Comparison of ENCODE assay signal across 30 cellular contexts in genomic region chr14:42893183-42893582, GRCh38.
"Had no signal": no experiment of that assay in that cellular context is flagged by ENCODE, and none has a peak within 500 bp of the region (broad histone marks: within the 10 kb centered on the region; RNA-seq: fewer than 3 reads in every experiment).

No MANE protein-coding gene starts in this region.

- H3K9ac ChIP-seq: neural progenitor cell had no signal

- H3K27ac Mint-ChIP-seq: naive B cell; natural killer cell; nephron; neural progenitor cell; stimulated activated memory B cell treated with anti-CD40 and anti-IgM and Interleukin-4, amounts not matched to agents 10 μg/mL and 1 μg/mL and 100 μg/mL, for 72 hours; stimulated activated naive CD8-positive, alpha-beta T cell treated with anti-CD3 and anti-CD28 coated beads, Interleukin-15, amount 100 ng/mL, for 72 hours; type B pancreatic cell had no signal

- DNase-seq: naive B cell; natural killer cell; occipital lobe; ovary; retina; spleen; stimulated activated CD4-positive, alpha-beta T cell treated with anti-CD3 and anti-CD28 coated beads, Interleukin-12 subunit alpha, Interleukin-12 subunit beta, amount 100 ng/mL, for 4 hours; stimulated activated CD4-positive, alpha-beta T cell treated with anti-CD3 and anti-CD28 coated beads, Interleukin-1b, Interleukin-23, amount 100 ng/mL, for 48 hours; stimulated activated CD4-positive, alpha-beta T cell treated with anti-CD3 and anti-CD28 coated beads, Interleukin-4, amount 100 ng/mL, for 1 hour; stimulated activated CD4-positive, alpha-beta T cell treated with anti-CD3 and anti-CD28 coated beads, Interleukin-4, amount 100 ng/mL, for 4 hours; stimulated activated CD8-positive, alpha-beta memory T cell treated with anti-CD3 and anti-CD28 coated beads, Interleukin-4, amount 100 ng/mL, for 48 hours; stimulated activated naive CD4-positive, alpha-beta T cell; stimulated activated naive CD8-positive, alpha-beta T cell treated with anti-CD3 and anti-CD28 coated beads, Interleukin-15, amount 100 ng/mL, for 72 hours; stimulated activated naive CD8-positive, alpha-beta T cell treated with anti-CD3 and anti-CD28 coated beads, Interleukin-15, Interleukin-2, amounts not matched to agents 100 U/mL and 50 U/mL, for 24 hours; substantia nigra; testis; tibial artery; transverse colon; upper lobe of right lung; uterus had no signal

- H3K9me3 Mint-ChIP-seq: neural progenitor cell, type B pancreatic cell had no signal

- H3K36me3 ChIP-seq: neural progenitor cell, ovary, prostate gland, right atrium auricular region, spleen, suprapubic skin, tibial artery, transverse colon, upper lobe of right lung, uterus had no signal

- H3K27me3 Mint-ChIP-seq: naive B cell; stimulated activated memory B cell treated with anti-CD40 and anti-IgM and Interleukin-4, amounts not matched to agents 10 μg/mL and 1 μg/mL and 100 μg/mL, for 72 hours; stimulated activated naive CD8-positive, alpha-beta T cell treated with anti-CD3 and anti-CD28 coated beads, Interleukin-15, amount 100 ng/mL, for 72 hours; type B pancreatic cell had no signal

- H3K36me3 Mint-ChIP-seq: naive B cell; natural killer cell; neural progenitor cell; stimulated activated memory B cell treated with anti-CD40 and anti-IgM and Interleukin-4, amounts not matched to agents 10 μg/mL and 1 μg/mL and 100 μg/mL, for 72 hours; type B pancreatic cell had no signal

- H3K4me3 ChIP-seq: neural progenitor cell, ovary, prostate gland, right atrium auricular region, skin epidermis, smooth muscle cell, spleen, suprapubic skin, testis, tibial artery, transverse colon, upper lobe of right lung, uterus had no signal

- H3K27ac ChIP-seq: neural progenitor cell, ovary, prostate gland, right atrium auricular region, skin epidermis, spleen, suprapubic skin, testis, tibial artery, transverse colon, upper lobe of right lung, uterus had no signal

- H3K27me3 ChIP-seq: neural progenitor cell, right atrium auricular region, spleen, suprapubic skin, testis, tibial artery, transverse colon, upper lobe of right lung, uterus had no signal

- ATAC-seq: natural killer cell; sciatic nerve; stimulated activated memory B cell treated with anti-CD40 and anti-IgM and Interleukin-4, amounts not matched to agents 10 μg/mL and 1 μg/mL and 100 μg/mL, for 72 hours; stimulated activated naive CD8-positive, alpha-beta T cell treated with anti-CD3 and anti-CD28 coated beads, Interleukin-15, amount 100 ng/mL, for 72 hours; stimulated activated naive CD8-positive, alpha-beta T cell treated with anti-CD3 and anti-CD28 coated beads, Interleukin-15, Interleukin-2, amounts not matched to agents 100 U/mL and 50 U/mL, for 24 hours; upper lobe of right lung had no signal

- H3K4me3 Mint-ChIP-seq: naive B cell; natural killer cell; nephron; neural progenitor cell; stimulated activated memory B cell treated with anti-CD40 and anti-IgM and Interleukin-4, amounts not matched to agents 10 μg/mL and 1 μg/mL and 100 μg/mL, for 72 hours; stimulated activated naive CD8-positive, alpha-beta T cell treated with anti-CD3 and anti-CD28 coated beads, Interleukin-15, amount 100 ng/mL, for 72 hours; type B pancreatic cell had no signal

- H3K4me2 ChIP-seq: neural progenitor cell, smooth muscle cell had no signal

- H3K4me1 Mint-ChIP-seq: naive B cell; natural killer cell; nephron; neural progenitor cell; stimulated activated memory B cell treated with anti-CD40 and anti-IgM and Interleukin-4, amounts not matched to agents 10 μg/mL and 1 μg/mL and 100 μg/mL, for 72 hours; stimulated activated naive CD8-positive, alpha-beta T cell treated with anti-CD3 and anti-CD28 coated beads, Interleukin-15, amount 100 ng/mL, for 72 hours had no signal

- H3K4me1 ChIP-seq: neural progenitor cell, prostate gland, right atrium auricular region, spleen, suprapubic skin, testis, tibial artery, transverse colon, upper lobe of right lung had no signal

- H2AFZ ChIP-seq: neural progenitor cell had no signal

- H3K9me3 ChIP-seq: ovary, prostate gland, suprapubic skin, testis, tibial artery, transverse colon, upper lobe of right lung, uterus had no signal
